In genomic region chr7:55081854-55082603, GRCh38 we compare ENCODE assay signal across 15 cellular contexts.
DNase-seq lines count a peak whose midpoint lies in the region; ATAC-seq and TF ChIP-seq lines count a peak whose summit lies in the region.
"Had no signal": no experiment of that assay in that cellular context is flagged by ENCODE, and none has a peak within 500 bp of the region (broad histone marks: within the 10 kb centered on the region; RNA-seq: fewer than 3 reads in every experiment).

No MANE protein-coding gene starts in this region.

- intact Hi-C loops in psoas muscle (cut with DNase I), result no loop called here

- ATAC-seq in psoas muscle (no peak), HG02852 (IDR thresholded peaks at IDR 0.05; ENCODE audit: unreplicated experiment) (no peak)
- ATAC-seq: naive thymus-derived CD4-positive, alpha-beta T cell; T-cell had no signal

- H3K27ac ChIP-seq in RWPE1, result peak overlapping the region; percentile 44
- H3K27ac ChIP-seq in psoas muscle, result peak overlapping the region; percentile 11

- H3K4me3 ChIP-seq in AG10803 (ENCODE audit: low read length) (peak overlapping the region; percentile 48), foreskin fibroblast (ENCODE audit: low read depth in 1 of 2, low read length in 2 of 2) (no peak overlapping the region), psoas muscle (no peak overlapping the region)

- TF ChIP-seq CTCF in AG10803 (conservative IDR thresholded peaks at IDR 0.05; ENCODE audit: low read length) (no peak), RWPE1 (conservative IDR thresholded peaks at IDR 0.05; ENCODE audit: low read depth) (no peak), foreskin fibroblast (IDR thresholded peaks at IDR 0.05; ENCODE audit: low read depth, low read length) (no peak), psoas muscle (IDR thresholded peaks at IDR 0.05) (no peak)

- H3K9me3 ChIP-seq in psoas muscle, result no peaks in the 10 kb centered on the region

- POLR2A ChIA-PET in RWPE1 (lab: Yijun Ruan, JAX; ENCODE audit: low non-redundant PET), result interaction anchor here (0.7 kb wide), 1 partner anchor 45 kb away, joined by 3 read pairs; no protein-coding TSS in a partner anchor

- H3K27me3 ChIP-seq in psoas muscle (ENCODE audit: insufficient read depth in 3 of 3, low read length in 2 of 3), result no peaks in the 10 kb centered on the region

- no peak for DNase-seq in AG10803 (ENCODE audit: low read depth)
- no peak for DNase-seq in RWPE1 (ENCODE audit: low spot score)
- peak; percentile 39 to 63 for DNase-seq in foreskin fibroblast
- no peak for DNase-seq in psoas muscle
- no peak for DNase-seq in NCI-H82 (lab: John Stamatoyannopoulos, UW)
- no peak for DNase-seq in T1000 (lab: John Stamatoyannopoulos, UW)
- no peak for DNase-seq in stimulated activated CD4-positive, alpha-beta T cell treated with anti-CD3 and anti-CD28 coated beads, Interleukin-4, amount 100 ng/mL, for 4 hours
- DNase-seq: activated gamma-delta T cell treated with Interleukin-2 at 50 U/mL for 16 hours; glutamatergic neuron; naive thymus-derived CD4-positive, alpha-beta T cell; NCI-H146; NCI-H446 treated with DMSO at 0.1 percent for 48 hours; stimulated activated CD4-positive, alpha-beta T cell treated with anti-CD3 and anti-CD28 coated beads, Interleukin-2, amount 100 ng/mL, for 24 hours; T-cell had no signal

- H3K36me3 ChIP-seq in psoas muscle (ENCODE audit: insufficient read depth in 1 of 2, low read depth in 1 of 2), result no peaks in the 10 kb centered on the region

- CTCF ChIA-PET in RWPE1 (lab: Yijun Ruan, JAX), result interaction anchor here (1.0 kb wide), 1 partner anchor 174 kb away, joined by 3 read pairs; no protein-coding TSS in a partner anchor

- 49 to 71% (median 57%) methylated on average over 1 of the region's 1 CpG for WGBS in psoas muscle, 3 donors

- peaks cover 42% of the 10 kb centered on the region for H3K4me1 ChIP-seq in psoas muscle

Comparison
In these comparisons a context has a peak if more than half of its experiments do, and no peak if none do; other contexts are left out.
1. DNase-seq: peak in foreskin fibroblast (2 of 2); none in AG10803 (single experiment), RWPE1 (single experiment), psoas muscle (0 of 2), NCI-H82 (single experiment), T1000 (single experiment) and stimulated activated CD4-positive, alpha-beta T cell treated with anti-CD3 and anti-CD28 coated beads, Interleukin-4, amount 100 ng/mL, for 4 hours (0 of 2).